1 cellular context compared by ENCODE assay signal in genomic region chr17:76849160-76849559, GRCh38. TPM values are rescaled to one million over a fixed set of nuclear protein-coding genes. Genes with fewer than 3 reads are reported as not detected.
"Had no signal": no experiment of that assay in that cellular context is flagged by ENCODE, and none has a peak within 500 bp of the region (broad histone marks: within the 10 kb centered on the region; RNA-seq: fewer than 3 reads in every experiment).

No MANE protein-coding gene starts in this region.

RNA-seq across cellular contexts. Expression of gene MGAT5B, which starts 19.0 kb away (rescaled TPM):
- total RNA-seq: Right ventricle myocardium superior had no signal
